ENCODE assay signal across 20 cellular contexts in the genomic region with DNA sequence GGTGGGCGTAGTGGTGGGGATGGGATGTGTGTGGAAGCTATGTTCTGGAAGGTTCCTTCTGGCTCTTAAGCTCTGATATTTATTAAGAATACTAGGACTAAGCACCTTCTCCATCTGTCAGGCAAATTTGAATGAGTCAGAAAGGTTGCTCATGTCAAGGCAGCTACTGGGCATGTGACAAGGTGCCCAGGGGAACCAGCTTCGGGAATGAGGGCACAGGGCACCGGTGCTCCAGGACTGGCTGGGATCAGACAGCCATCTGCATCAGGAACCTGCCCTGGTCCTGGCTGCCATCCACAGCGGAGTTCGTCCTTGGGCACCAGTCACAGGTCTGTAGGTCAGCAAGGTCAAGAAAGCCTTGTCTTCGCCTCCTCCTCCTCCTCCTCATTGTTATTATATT. TPM values are rescaled to one million over a fixed set of nuclear protein-coding genes. Genes with fewer than 3 reads are reported as not detected.
DNase-seq lines count a peak whose midpoint lies in the region; ATAC-seq, FAIRE-seq and TF ChIP-seq lines count a peak whose summit lies in the region.
"Had no signal": no experiment of that assay in that cellular context is flagged by ENCODE, and none has a peak within 500 bp of the region (broad histone marks: within the 10 kb centered on the region; RNA-seq: fewer than 3 reads in every experiment).

No MANE protein-coding gene starts in this region.

- no peaks in the 10 kb centered on the region for H4K20me1 ChIP-seq in BLaER1 treated with 17β-estradiol and CSF1 and Interleukin-3, amounts not matched to agents 10 nM and 100 nM
- no peaks in the 10 kb centered on the region for H4K20me1 ChIP-seq in MM.1S (ENCODE audit: insufficient read depth, low read length)

- H3K36me3 Mint-ChIP-seq in activated CD4-positive, alpha-beta T cell treated with anti-CD3 and anti-CD28 coated beads, Interleukin-2, amount 10 ng/mL, durations not matched to agents 7 days and 5 days (ENCODE audit: low read depth) = no peaks in the 10 kb centered on the region

- H3K36me3 ChIP-seq in BLaER1 treated with 17β-estradiol and CSF1 and Interleukin-3, amounts not matched to agents 10 nM and 100 nM = no peaks in the 10 kb centered on the region
- H3K36me3 ChIP-seq in neuronal stem cell (replicated peaks in 1 of 2; ENCODE audit: control insufficient read depth in 2 of 2, insufficient read depth in 2 of 2, low read length in 2 of 2) (no peaks in the 10 kb centered on the region), BE2C (no peaks in the 10 kb centered on the region), MM.1S (replicated peaks; ENCODE audit: insufficient read depth, low read length) (no peaks in the 10 kb centered on the region)
- H3K36me3 ChIP-seq: heart right ventricle had no signal

- peaks cover 4% of the 10 kb centered on the region for H3K27me3 Mint-ChIP-seq in activated CD4-positive, alpha-beta T cell treated with anti-CD3 and anti-CD28 coated beads, Interleukin-2, amount 10 ng/mL, durations not matched to agents 7 days and 5 days

- H2BK15ac ChIP-seq in neuronal stem cell (ENCODE audit: low read length) = no peak overlapping the region

- H3K79me2 ChIP-seq in MM.1S (ENCODE audit: low read length) = no peaks in the 10 kb centered on the region

- whole genome bisulfite sequencing in neuronal stem cell (ENCODE audit: extremely low coverage in 2 of 2, insufficient read length in 2 of 2, insufficient replicate concordance in 1 of 2), 2 donors = no CpG with 5 or more reads among the region's 6 CpGs

- no peak overlapping the region for H2AFZ ChIP-seq in neuronal stem cell (ENCODE audit: low read length)
- H2AFZ ChIP-seq in MM.1S (ENCODE audit: low read length) = no peak overlapping the region

- CTCF ChIA-PET in activated CD4-positive, alpha-beta T cell treated with anti-CD3 and anti-CD28 coated beads, Interleukin-2, amount 10 ng/mL, durations not matched to agents 7 days and 5 days (lab: Charles Lee) = interaction anchor here (0.9 to 2.3 kb wide), 4 partner anchors 10 to 261 kb away, joined by 3 to 5 read pairs (median 4); no protein-coding TSS in a partner anchor

- H4K8ac ChIP-seq in neuronal stem cell (ENCODE audit: low read depth, low read length) = no peak overlapping the region

- no peaks in the 10 kb centered on the region for H3K9me3 ChIP-seq in BLaER1 treated with 17β-estradiol and CSF1 and Interleukin-3, amounts not matched to agents 10 nM and 100 nM (replicated peaks in 1 of 11)
- H3K9me3 ChIP-seq in neuronal stem cell (replicated peaks in 1 of 2; ENCODE audit: control insufficient read depth in 2 of 2, insufficient read depth in 1 of 2, low read depth in 1 of 2, low read length in 2 of 2) = no peaks in the 10 kb centered on the region
- no peaks in the 10 kb centered on the region for H3K9me3 ChIP-seq in BE2C
- no peaks in the 10 kb centered on the region for H3K9me3 ChIP-seq in MM.1S (replicated peaks; ENCODE audit: insufficient read depth, low read length)
- H3K9me3 ChIP-seq: heart right ventricle had no signal

- no peak overlapping the region for H2BK12ac ChIP-seq in neuronal stem cell (ENCODE audit: low read length)

- H3K4me1 Mint-ChIP-seq in activated CD4-positive, alpha-beta T cell treated with anti-CD3 and anti-CD28 coated beads, Interleukin-2, amount 10 ng/mL, durations not matched to agents 7 days and 5 days = no peaks in the 10 kb centered on the region

- H2BK5ac ChIP-seq in neuronal stem cell (ENCODE audit: low read length) = no peak overlapping the region

- H3K9me3 Mint-ChIP-seq in activated CD4-positive, alpha-beta T cell treated with anti-CD3 and anti-CD28 coated beads, Interleukin-2, amount 10 ng/mL, durations not matched to agents 7 days and 5 days = no peaks in the 10 kb centered on the region
- H3K9me3 Mint-ChIP-seq: neural crest cell had no signal

- no peaks in the 10 kb centered on the region for H3K79me1 ChIP-seq in neuronal stem cell (ENCODE audit: low read depth, low read length)

- peaks cover 27 to 49% (median 43%) of the 10 kb centered on the region in 10 experiments for H3K4me1 ChIP-seq in BLaER1 treated with 17β-estradiol and CSF1 and Interleukin-3, amounts not matched to agents 10 nM and 100 nM
- peaks cover 0 to 9% of the 10 kb centered on the region in 2 donors for H3K4me1 ChIP-seq in neuronal stem cell (ENCODE audit: control insufficient read depth in 2 of 2, insufficient read depth in 1 of 2, low read depth in 1 of 2, low read length in 2 of 2)
- H3K4me1 ChIP-seq in BE2C = peaks cover 12% of the 10 kb centered on the region
- H3K4me1 ChIP-seq in MM.1S (ENCODE audit: low read length) = peaks cover 14% of the 10 kb centered on the region

- peak overlapping the region; percentile 50 for H3K14ac ChIP-seq in neuronal stem cell (ENCODE audit: low read length)

- TF ChIP-seq CTCF in epithelial cell of esophagus (IDR thresholded peaks at IDR 0.05; ENCODE audit: insufficient read depth, low read depth, low read length, missing control alignments) (no peak), BE2C (IDR thresholded peaks at IDR 0.05; ENCODE audit: low read depth, low read length) (no peak), MM.1S (IDR thresholded peaks at IDR 0.05; ENCODE audit: low read length) (no peak)

- H3F3A ChIP-seq in MM.1S (ENCODE audit: insufficient read depth, low read length) = no peaks in the 10 kb centered on the region

- H3K4ac ChIP-seq in neuronal stem cell (ENCODE audit: low read length) = no peak overlapping the region

- H4K91ac ChIP-seq in neuronal stem cell (ENCODE audit: low read depth, low read length, poor library complexity) = no peak overlapping the region

- peak; percentile 5 for DNase-seq in RCC 7860 (ENCODE audit: low spot score)
- DNase-seq in epithelial cell of esophagus (ENCODE audit: low read depth) = peak; percentile 87
- no peak for DNase-seq in neuronal stem cell (ENCODE audit: low spot score)
- DNase-seq in BE2C = no peak
- DNase-seq in activated CD4-positive, alpha-beta T cell treated with anti-CD3 and anti-CD28 coated beads, Interleukin-2, amount 10 ng/mL, durations not matched to agents 7 days and 5 days = no peak
- DNase-seq in MM.1S = no peak
- DNase-seq: activated CD4-positive, alpha-beta T cell treated with anti-CD3 and anti-CD28 coated beads, Interleukin-2, amount 50 U/mL, for 4 hours; activated naive CD4-positive, alpha-beta T cell treated with anti-CD3 and anti-CD28 coated beads, Interleukin-2, amount 50 U/mL, for 16 hours; activated T-cell treated with anti-CD3 and anti-CD28 coated beads, Interleukin-2, amount 50 U/mL, for 1 hour; heart right ventricle; NCI-H526 treated with DMSO at 0.1 percent for 48 hours; stimulated activated CD4-positive, alpha-beta T cell treated with anti-CD3 and anti-CD28 coated beads, Interleukin-2, amount 100 ng/mL, for 24 hours; SW 1271 had no signal

- H2BK120ac ChIP-seq in neuronal stem cell (ENCODE audit: low read depth, low read length) = no peak overlapping the region

- no peak overlapping the region for H3K4me3 Mint-ChIP-seq in activated CD4-positive, alpha-beta T cell treated with anti-CD3 and anti-CD28 coated beads, Interleukin-2, amount 10 ng/mL, durations not matched to agents 7 days and 5 days
- H3K4me3 Mint-ChIP-seq: neural crest cell had no signal

- ATAC-seq in GM19395 (IDR thresholded peaks at IDR 0.05; ENCODE audit: unreplicated experiment) = no peak
- ATAC-seq: GM12878, HepG2 had no signal

- H3K9me2 ChIP-seq in MM.1S (replicated peaks; ENCODE audit: insufficient read depth, low read length) = no peaks in the 10 kb centered on the region

- FAIRE-seq in RCC 7860 (lab: Jason Lieb, UNC) = no peak
- FAIRE-seq: GM12878, HepG2, islet of Langerhans had no signal

- H3K27ac ChIP-seq in BLaER1 treated with 17β-estradiol and CSF1 and Interleukin-3, amounts not matched to agents 10 nM and 100 nM = peak overlapping the region in 3 of 11 experiments; percentile 77 to 84 (median 80); a peak in 4 of 22 replicates
- H3K27ac ChIP-seq in neuronal stem cell (replicated peaks; ENCODE audit: low read length) (no peak overlapping the region), MM.1S (ENCODE audit: low read length) (no peak overlapping the region)

- no peak overlapping the region for H3K18ac ChIP-seq in neuronal stem cell (ENCODE audit: low read length)

- H3K4me3 ChIP-seq in BLaER1 treated with 17β-estradiol and CSF1 and Interleukin-3, amounts not matched to agents 10 nM and 100 nM = no peak overlapping the region
- H3K4me3 ChIP-seq in epithelial cell of esophagus (ENCODE audit: low read length) (no peak overlapping the region), neuronal stem cell (ENCODE audit: low read length in 2 of 2) (no peak overlapping the region), BE2C (ENCODE audit: low read depth, low read length) (no peak overlapping the region), MM.1S (ENCODE audit: low read length) (no peak overlapping the region)
- H3K4me3 ChIP-seq: dorsolateral prefrontal cortex, GM12878, heart right ventricle had no signal

- 0 out of 22 replicates have a peak, but pooled peaks cover 0 to 9% (median 0%) of the 10 kb centered on the region in 11 experiments for H3K27me3 ChIP-seq in BLaER1 treated with 17β-estradiol and CSF1 and Interleukin-3, amounts not matched to agents 10 nM and 100 nM
- H3K27me3 ChIP-seq in neuronal stem cell (ENCODE audit: control insufficient read depth in 3 of 3, insufficient read depth in 3 of 3, low read depth in 1 of 3, low read length in 3 of 3) (peaks cover 0 to 13% (median 3%) of the 10 kb centered on the region in 3 experiments), BE2C (peaks cover 5% of the 10 kb centered on the region), MM.1S (replicated peaks; ENCODE audit: insufficient read depth, low read length) (no peaks in the 10 kb centered on the region)
- H3K27me3 ChIP-seq: dorsolateral prefrontal cortex, heart right ventricle had no signal

- H3K27ac Mint-ChIP-seq in activated CD4-positive, alpha-beta T cell treated with anti-CD3 and anti-CD28 coated beads, Interleukin-2, amount 10 ng/mL, durations not matched to agents 7 days and 5 days = no peak overlapping the region

- POLR2A ChIA-PET in activated CD4-positive, alpha-beta T cell treated with anti-CD3 and anti-CD28 coated beads, Interleukin-2, amount 10 ng/mL, durations not matched to agents 7 days and 5 days (lab: Charles Lee) = no interaction called here

- peak overlapping the region; percentile 57 to 83 (median 75) for H3K4me2 ChIP-seq in BLaER1 treated with 17β-estradiol and CSF1 and Interleukin-3, amounts not matched to agents 10 nM and 100 nM
- H3K4me2 ChIP-seq in neuronal stem cell (ENCODE audit: insufficient read depth, low read length, poor library complexity, severe bottlenecking) (no peak overlapping the region), MM.1S (ENCODE audit: low read depth, low read length) (no peak overlapping the region)

- H3K23ac ChIP-seq in neuronal stem cell (ENCODE audit: low read depth, low read length, poor library complexity) = no peak overlapping the region

- H2AK5ac ChIP-seq in neuronal stem cell (ENCODE audit: low read depth, low read length) = no peak overlapping the region

- no peak overlapping the region for H3K9ac ChIP-seq in BLaER1 treated with 17β-estradiol and CSF1 and Interleukin-3, amounts not matched to agents 10 nM and 100 nM
- no peak overlapping the region for H3K9ac ChIP-seq in neuronal stem cell (ENCODE audit: low read depth, low read length, poor library complexity)
- no peak overlapping the region for H3K9ac ChIP-seq in MM.1S (ENCODE audit: low read length)

RNA-seq across cellular contexts. Expression of gene CA12, which starts 32.5 kb away (rescaled TPM):
- 0.43 TPM for polyA plus RNA-seq in neuronal stem cell (2013, experiment 1 of 2)
- 0.46 TPM for polyA plus RNA-seq in neuronal stem cell (2013, experiment 2 of 2)
- 0.79 TPM for polyA plus RNA-seq in BE2C (2012; ENCODE audit: insufficient read depth, insufficient read length, low read depth)
- total RNA-seq in activated CD4-positive, alpha-beta T cell treated with anti-CD3 and anti-CD28 coated beads, Interleukin-2, amount 10 ng/mL, durations not matched to agents 7 days and 5 days = not detected

Comparison
In these comparisons a context has a peak if more than half of its experiments do, and no peak if none do; other contexts are left out.
1. H3K4me2 ChIP-seq: peak in BLaER1 treated with 17β-estradiol and CSF1 and Interleukin-3, amounts not matched to agents 10 nM and 100 nM (11 of 11); none in neuronal stem cell (single experiment) and MM.1S (single experiment).
2. DNase-seq: peak in RCC 7860 (single experiment) and epithelial cell of esophagus (single experiment); none in neuronal stem cell (single experiment), BE2C (single experiment), activated CD4-positive, alpha-beta T cell treated with anti-CD3 and anti-CD28 coated beads, Interleukin-2, amount 10 ng/mL, durations not matched to agents 7 days and 5 days (single experiment) and MM.1S (single experiment).